ENCODE assay signal across 1 cellular context in genomic region chr7:2037805-2038635, GRCh38.
TF ChIP-seq lines count a peak whose summit lies in the region.

No MANE protein-coding gene starts in this region.

TF ChIP-seq in HepG2, 621 proteins besides CTCF, POLR2A, EP300 and RAD21 (continued from another document):
- TF ChIP-seq HOXA5 (CRISPR knock-in tag; IDR thresholded peaks at IDR 0.05) (no peak), FOXO4 (CRISPR knock-in tag; conservative IDR thresholded peaks at IDR 0.05) (no peak), PAX8 (CRISPR knock-in tag; IDR thresholded peaks at IDR 0.05; ENCODE audit: borderline replicate concordance) (no peak), CAMTA2 (CRISPR knock-in tag; IDR thresholded peaks at IDR 0.05; ENCODE audit: borderline replicate concordance) (no peak), ZNF460 (CRISPR knock-in tag; IDR thresholded peaks at IDR 0.05; ENCODE audit: borderline replicate concordance) (no peak), ZNF138 (CRISPR knock-in tag; IDR thresholded peaks at IDR 0.05; ENCODE audit: low read depth) (no peak), MYC (CRISPR knock-in tag; IDR thresholded peaks at IDR 0.05; ENCODE audit: borderline replicate concordance) (no peak), ZNF18 (CRISPR knock-in tag; IDR thresholded peaks at IDR 0.05; ENCODE audit: insufficient replicate concordance) (no peak), PITX1 (CRISPR knock-in tag; IDR thresholded peaks at IDR 0.05) (no peak), RFXANK (CRISPR knock-in tag; IDR thresholded peaks at IDR 0.05) (no peak)
